Comparison of ENCODE assay signal across 24 cellular contexts in the genomic region with DNA sequence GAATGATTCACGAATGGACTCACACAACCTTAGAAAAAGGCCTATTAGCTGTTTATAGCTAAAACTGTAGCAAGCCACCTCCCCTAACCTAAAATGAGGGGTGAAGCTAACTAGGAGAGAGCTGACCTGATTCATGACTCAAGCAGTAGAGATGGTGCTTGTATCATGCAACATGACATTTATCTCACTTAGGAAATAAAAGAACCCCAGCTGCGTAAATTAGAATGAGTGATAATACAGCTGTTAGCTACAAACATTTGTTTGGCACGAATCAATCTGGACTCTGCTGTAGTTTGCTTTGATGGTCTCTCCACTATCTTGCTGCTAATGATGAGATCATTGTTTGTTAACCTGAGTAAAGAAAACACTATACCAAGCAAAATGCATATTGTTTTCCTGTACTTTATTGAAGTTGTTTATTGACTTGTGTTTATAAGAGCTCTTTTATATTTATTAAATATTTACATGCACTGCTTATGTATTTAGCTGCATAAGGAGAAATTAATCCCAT.
"Had no signal": no experiment of that assay in that cellular context is flagged by ENCODE, and none has a peak within 500 bp of the region (broad histone marks: within the 10 kb centered on the region; RNA-seq: fewer than 3 reads in every experiment).

No MANE protein-coding gene starts in this region.

- H3K27ac ChIP-seq: esophagus squamous epithelium, gastroesophageal sphincter, pancreas, psoas muscle, right atrium auricular region, tibial nerve, VCaP had no signal

- H3K27me3 ChIP-seq: esophagus squamous epithelium, gastroesophageal sphincter, pancreas, right atrium auricular region, tibial nerve had no signal

- H3K4me3 ChIP-seq: esophagus squamous epithelium, gastroesophageal sphincter, pancreas, psoas muscle, right atrium auricular region, tibial nerve had no signal

- H3K4me1 ChIP-seq: esophagus squamous epithelium, gastroesophageal sphincter, pancreas, psoas muscle, right atrium auricular region, tibial nerve had no signal

- DNase-seq: activated CD4-positive, alpha-beta T cell treated with anti-CD3 and anti-CD28 coated beads, Interleukin-2, amount 10 ng/mL, durations not matched to agents 7 days and 5 days; activated CD4-positive, CD25-positive, alpha-beta regulatory T cell treated with anti-CD3 and anti-CD28 coated beads, Interleukin-2, amount 50 U/mL, for 72 hours; activated CD8-positive, alpha-beta memory T cell treated with anti-CD3 and anti-CD28 coated beads, Interleukin-2, amount 10 ng/mL, durations not matched to agents 7 days and 5 days; activated CD8-positive, alpha-beta T cell treated with anti-CD3 and anti-CD28 coated beads for 36 hours; activated effector memory CD4-positive, alpha-beta T cell treated with anti-CD3 and anti-CD28 coated beads, Interleukin-2, amount 50 U/mL, for 16 hours; activated naive CD4-positive, alpha-beta T cell treated with anti-CD3 and anti-CD28 coated beads, Interleukin-2, amount 10 ng/mL, durations not matched to agents 7 days and 5 days; activated T-cell treated with anti-CD3 and anti-CD28 coated beads for 4 hours; cortex of kidney; endodermal cell; esophagus squamous epithelium; head of caudate nucleus; hypothalamus; mesenchymal stem cell; nephron progenitor cell; pancreas; psoas muscle; stimulated activated CD4-positive, alpha-beta T cell treated with anti-CD3 and anti-CD28 coated beads, Interleukin-12 subunit alpha, Interleukin-12 subunit beta, amount 100 ng/mL, for 4 hours; stimulated activated CD4-positive, alpha-beta T cell treated with anti-CD3 and anti-CD28 coated beads, Interleukin-4, amount 100 ng/mL, for 4 hours; stimulated activated naive CD8-positive, alpha-beta T cell treated with anti-CD3 and anti-CD28 coated beads, Interleukin-15, amount 100 ng/mL, for 72 hours had no signal

- H3K9me3 ChIP-seq: esophagus squamous epithelium, gastroesophageal sphincter, pancreas, psoas muscle, right atrium auricular region, tibial nerve had no signal

- H3K36me3 ChIP-seq: esophagus squamous epithelium, gastroesophageal sphincter, pancreas, right atrium auricular region, tibial nerve had no signal

- FAIRE-seq: pancreas, urothelium cell line had no signal
